ENCODE assay signal across 15 cellular contexts in the genomic region with DNA sequence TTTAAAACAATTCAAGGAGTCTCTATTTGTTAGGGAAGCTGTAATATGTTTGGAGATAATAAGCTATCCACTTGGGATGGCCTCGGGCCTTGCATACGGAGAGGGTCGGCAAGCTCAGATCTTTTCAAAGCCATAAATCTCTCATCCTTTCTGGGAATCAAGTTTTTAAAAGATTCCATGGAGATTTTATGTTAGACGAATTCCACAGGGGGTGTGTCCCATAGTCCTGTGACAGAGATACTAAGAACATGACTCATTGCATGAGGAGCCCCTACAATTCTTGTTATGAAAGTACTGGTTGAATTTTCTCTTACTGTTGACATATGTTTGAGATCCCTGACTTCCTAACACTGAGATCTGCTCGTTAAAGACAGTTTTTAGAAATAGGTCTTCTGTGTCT.
DNase-seq lines count a peak whose midpoint lies in the region; TF ChIP-seq lines count a peak whose summit lies in the region.
"Had no signal": no experiment of that assay in that cellular context is flagged by ENCODE, and none has a peak within 500 bp of the region (broad histone marks: within the 10 kb centered on the region; RNA-seq: fewer than 3 reads in every experiment).

No MANE protein-coding gene starts in this region.

- H3K4me1 ChIP-seq in adipocyte (ENCODE audit: control insufficient read depth, insufficient read depth, low read length): peaks cover 58% of the 10 kb centered on the region
- H3K4me1 ChIP-seq in suprapubic skin: peaks cover 25% of the 10 kb centered on the region
- no peaks in the 10 kb centered on the region for H3K4me1 ChIP-seq in endodermal cell (ENCODE audit: control insufficient read depth, insufficient read depth, low read length)

- TF ChIP-seq CTCF in suprapubic skin (IDR thresholded peaks at IDR 0.05) (no peak), endodermal cell (conservative IDR thresholded peaks at IDR 0.05) (no peak)

- H3K27ac Mint-ChIP-seq in activated CD4-positive, alpha-beta memory T cell treated with anti-CD3 and anti-CD28 coated beads, Interleukin-2, amount 10 ng/mL, durations not matched to agents 7 days and 5 days: no peak overlapping the region
- H3K27ac Mint-ChIP-seq in endodermal cell: no peak overlapping the region
- H3K27ac Mint-ChIP-seq: natural killer cell treated with Interleukin-12 subunit alpha and Interleukin-12 subunit beta and Interleukin-15 and Interleukin-18, amount 100 ng/mL, for 72 hours had no signal

- no peak for TF ChIP-seq EP300 in suprapubic skin (IDR thresholded peaks at IDR 0.05)

- CTCF ChIA-PET in activated CD4-positive, alpha-beta memory T cell treated with anti-CD3 and anti-CD28 coated beads, Interleukin-2, amount 10 ng/mL, durations not matched to agents 7 days and 5 days (lab: Charles Lee): interaction anchor here (1.4 kb wide), 1 partner anchor 11 kb away, joined by 3 read pairs; no protein-coding TSS in a partner anchor

- peak overlapping the region; percentile 40 for H3K9ac ChIP-seq in adipocyte (ENCODE audit: low read length)
- no peak overlapping the region for H3K9ac ChIP-seq in endodermal cell (ENCODE audit: extremely low read depth, low read length, poor library complexity, severe bottlenecking)

- H3K36me3 ChIP-seq in adipocyte (ENCODE audit: control insufficient read depth, insufficient read depth, low read length, severe bottlenecking) (peaks cover 30% of the 10 kb centered on the region), suprapubic skin (no peaks in the 10 kb centered on the region), endodermal cell (ENCODE audit: control insufficient read depth, insufficient read depth, low read length) (peaks cover 20% of the 10 kb centered on the region)

- H3K36me3 Mint-ChIP-seq in activated CD4-positive, alpha-beta memory T cell treated with anti-CD3 and anti-CD28 coated beads, Interleukin-2, amount 10 ng/mL, durations not matched to agents 7 days and 5 days (ENCODE audit: low read depth): no peaks in the 10 kb centered on the region
- peaks cover 3% of the 10 kb centered on the region for H3K36me3 Mint-ChIP-seq in endodermal cell (ENCODE audit: low read depth)
- H3K36me3 Mint-ChIP-seq: natural killer cell treated with Interleukin-12 subunit alpha and Interleukin-12 subunit beta and Interleukin-15 and Interleukin-18, amount 100 ng/mL, for 72 hours had no signal

- peak overlapping the region; percentile 25 for H3K27ac ChIP-seq in suprapubic skin
- no peak overlapping the region for H3K27ac ChIP-seq in endodermal cell (ENCODE audit: low read depth, low read length)

- no peaks in the 10 kb centered on the region for H3K9me3 Mint-ChIP-seq in activated CD4-positive, alpha-beta memory T cell treated with anti-CD3 and anti-CD28 coated beads, Interleukin-2, amount 10 ng/mL, durations not matched to agents 7 days and 5 days
- no peaks in the 10 kb centered on the region for H3K9me3 Mint-ChIP-seq in endodermal cell
- H3K9me3 Mint-ChIP-seq: natural killer cell treated with Interleukin-12 subunit alpha and Interleukin-12 subunit beta and Interleukin-15 and Interleukin-18, amount 100 ng/mL, for 72 hours had no signal

- no peaks in the 10 kb centered on the region for H3K27me3 Mint-ChIP-seq in activated CD4-positive, alpha-beta memory T cell treated with anti-CD3 and anti-CD28 coated beads, Interleukin-2, amount 10 ng/mL, durations not matched to agents 7 days and 5 days
- no peaks in the 10 kb centered on the region for H3K27me3 Mint-ChIP-seq in endodermal cell (ENCODE audit: insufficient read depth)
- H3K27me3 Mint-ChIP-seq: natural killer cell treated with Interleukin-12 subunit alpha and Interleukin-12 subunit beta and Interleukin-15 and Interleukin-18, amount 100 ng/mL, for 72 hours had no signal

- peak; percentile 78 for DNase-seq in GM04504 (ENCODE audit: low read depth)
- DNase-seq in adipocyte (ENCODE audit: low read depth): peak; percentile 79
- DNase-seq in glomerular visceral epithelial cell (ENCODE audit: extremely low spot score): peak; percentile 49
- no peak for DNase-seq in suprapubic skin (ENCODE audit: low spot score in 2 of 2)
- no peak for DNase-seq in cerebellar nuclear complex (lab: John Stamatoyannopoulos, UW)
- no peak for DNase-seq in activated CD4-positive, alpha-beta memory T cell treated with anti-CD3 and anti-CD28 coated beads, Interleukin-2, amount 10 ng/mL, durations not matched to agents 7 days and 5 days
- no peak for DNase-seq in endodermal cell
- no peak for DNase-seq in SKM-1 treated with dmso at 0.1 percent for 144 hours (lab: John Stamatoyannopoulos, UW; ENCODE audit: unreplicated experiment)
- DNase-seq: activated CD4-positive, alpha-beta T cell treated with anti-CD3 and anti-CD28 coated beads, Interleukin-2, amount 50 U/mL, for 1 hour; activated naive CD4-positive, alpha-beta T cell treated with Interleukin-2 at 50 U/mL for 16 hours; DMS79 treated with DMSO at 0.1 percent for 48 hours; GOT3; MM.1S; NCI-H524 had no signal

- H3K9me3 ChIP-seq in adipocyte (ENCODE audit: control insufficient read depth, low read length) (no peaks in the 10 kb centered on the region), suprapubic skin (no peaks in the 10 kb centered on the region), endodermal cell (ENCODE audit: control insufficient read depth, low read length) (no peaks in the 10 kb centered on the region)

- H3K4me1 Mint-ChIP-seq in activated CD4-positive, alpha-beta memory T cell treated with anti-CD3 and anti-CD28 coated beads, Interleukin-2, amount 10 ng/mL, durations not matched to agents 7 days and 5 days: no peaks in the 10 kb centered on the region
- H3K4me1 Mint-ChIP-seq in endodermal cell: peaks cover 7% of the 10 kb centered on the region

- H3K4me3 ChIP-seq in adipocyte (ENCODE audit: low read length) (peak overlapping the region; percentile 48), suprapubic skin (no peak overlapping the region), endodermal cell (ENCODE audit: low read length) (no peak overlapping the region)

- TF ChIP-seq POLR2A in suprapubic skin (IDR thresholded peaks at IDR 0.05): no peak

- H3K27me3 ChIP-seq in adipocyte (replicated peaks; ENCODE audit: control insufficient read depth, insufficient read depth, low read length): no peaks in the 10 kb centered on the region
- no peaks in the 10 kb centered on the region for H3K27me3 ChIP-seq in suprapubic skin
- H3K27me3 ChIP-seq in endodermal cell (ENCODE audit: control insufficient read depth, insufficient read depth, low read length, poor library complexity, severe bottlenecking): no peaks in the 10 kb centered on the region

- H3K4me3 Mint-ChIP-seq in activated CD4-positive, alpha-beta memory T cell treated with anti-CD3 and anti-CD28 coated beads, Interleukin-2, amount 10 ng/mL, durations not matched to agents 7 days and 5 days: no peak overlapping the region
- no peak overlapping the region for H3K4me3 Mint-ChIP-seq in endodermal cell
- H3K4me3 Mint-ChIP-seq: natural killer cell treated with Interleukin-12 subunit alpha and Interleukin-12 subunit beta and Interleukin-15 and Interleukin-18, amount 100 ng/mL, for 72 hours had no signal

- POLR2A ChIA-PET in activated CD4-positive, alpha-beta memory T cell treated with anti-CD3 and anti-CD28 coated beads, Interleukin-2, amount 10 ng/mL, durations not matched to agents 7 days and 5 days (lab: Charles Lee): no interaction called here

- 48% methylated on average over 5 of the region's 5 CpGs for WGBS in suprapubic skin
- 86 to 90% methylated on average over 4 to 5 of the region's 5 CpGs for WGBS in endodermal cell (ENCODE audit: insufficient coverage in 1 of 2, insufficient read length in 1 of 2), 2 experiments

Comparison
In these comparisons a context has a peak if more than half of its experiments do, and no peak if none do; other contexts are left out.
1. DNase-seq: peak in GM04504 (single experiment), adipocyte (single experiment) and glomerular visceral epithelial cell (single experiment); none in suprapubic skin (0 of 2), cerebellar nuclear complex (0 of 2), activated CD4-positive, alpha-beta memory T cell treated with anti-CD3 and anti-CD28 coated beads, Interleukin-2, amount 10 ng/mL, durations not matched to agents 7 days and 5 days (single experiment), endodermal cell (single experiment) and SKM-1 treated with dmso at 0.1 percent for 144 hours (single experiment).